33 cellular contexts compared by ENCODE assay signal in genomic region chr2:217366246-217366645, GRCh38.
DNase-seq lines count a peak whose midpoint lies in the region; ATAC-seq and TF ChIP-seq lines count a peak whose summit lies in the region.
"Had no signal": no experiment of that assay in that cellular context is flagged by ENCODE, and none has a peak within 500 bp of the region (broad histone marks: within the 10 kb centered on the region; RNA-seq: fewer than 3 reads in every experiment).

No MANE protein-coding gene starts in this region.

- H3K36me3 ChIP-seq in A673 (ENCODE audit: insufficient read depth, low read length, poor library complexity, severe bottlenecking) (no peaks in the 10 kb centered on the region), SJSA1 (no peaks in the 10 kb centered on the region), esophagus muscularis mucosa (no peaks in the 10 kb centered on the region), MM.1S (replicated peaks; ENCODE audit: insufficient read depth, low read length) (no peaks in the 10 kb centered on the region)
- H3K36me3 ChIP-seq: BE2C, left lung, right atrium auricular region had no signal

- no peak for TF ChIP-seq POLR2A in esophagus muscularis mucosa (IDR thresholded peaks at IDR 0.05; ENCODE audit: low read depth)
- no peak for TF ChIP-seq POLR2A in lower leg skin (IDR thresholded peaks at IDR 0.05)

- CTCF ChIA-PET in A673 (lab: Charles Lee), result no interaction called here
- CTCF ChIA-PET in activated CD8-positive, alpha-beta T cell treated with anti-CD3 and anti-CD28 coated beads for 36 hours (lab: Charles Lee), result no interaction called here

- TF ChIP-seq CTCF in A673 (conservative IDR thresholded peaks at IDR 0.05; ENCODE audit: low read depth, low read length), result no peak
- TF ChIP-seq CTCF in esophagus muscularis mucosa (IDR thresholded peaks at IDR 0.05), result no peak
- no peak for TF ChIP-seq CTCF in lower leg skin (IDR thresholded peaks at IDR 0.05)
- TF ChIP-seq CTCF in activated CD8-positive, alpha-beta T cell treated with anti-CD3 and anti-CD28 coated beads for 36 hours (IDR thresholded peaks at IDR 0.05), result no peak
- no peak for TF ChIP-seq CTCF in MM.1S (IDR thresholded peaks at IDR 0.05; ENCODE audit: low read length)

- no peaks in the 10 kb centered on the region for H3F3A ChIP-seq in MM.1S (ENCODE audit: insufficient read depth, low read length)

- no peak for TF ChIP-seq EP300 in esophagus muscularis mucosa (IDR thresholded peaks at IDR 0.05)

- H3K27me3 Mint-ChIP-seq in activated CD8-positive, alpha-beta T cell treated with anti-CD3 and anti-CD28 coated beads for 36 hours, result no peaks in the 10 kb centered on the region

- no peak overlapping the region for H3K9ac ChIP-seq in MM.1S (ENCODE audit: low read length)

- H3K36me3 Mint-ChIP-seq in activated CD8-positive, alpha-beta T cell treated with anti-CD3 and anti-CD28 coated beads for 36 hours (ENCODE audit: low read depth), result no peaks in the 10 kb centered on the region
- H3K36me3 Mint-ChIP-seq: activated naive CD8-positive, alpha-beta T cell treated with anti-CD3 and anti-CD28 coated beads for 36 hours; CD8-positive, alpha-beta memory T cell had no signal

- no peaks in the 10 kb centered on the region for H3K9me3 Mint-ChIP-seq in activated CD8-positive, alpha-beta T cell treated with anti-CD3 and anti-CD28 coated beads for 36 hours
- H3K9me3 Mint-ChIP-seq: activated CD4-positive, alpha-beta T cell treated with anti-CD3 and anti-CD28 coated beads, Interleukin-2, amount 10 ng/mL, durations not matched to agents 7 days and 5 days; activated naive CD8-positive, alpha-beta T cell treated with anti-CD3 and anti-CD28 coated beads for 36 hours; activated T-cell treated with anti-CD3 and anti-CD28 coated beads, Interleukin-2, amount 50 U/mL, for 4 hours; HFFc6 had no signal

- no peak overlapping the region for H3K4me3 Mint-ChIP-seq in activated CD8-positive, alpha-beta T cell treated with anti-CD3 and anti-CD28 coated beads for 36 hours
- H3K4me3 Mint-ChIP-seq: activated CD4-positive, alpha-beta T cell treated with anti-CD3 and anti-CD28 coated beads, Interleukin-2, amount 10 ng/mL, durations not matched to agents 7 days and 5 days; activated naive CD8-positive, alpha-beta T cell treated with anti-CD3 and anti-CD28 coated beads for 36 hours; activated T-cell treated with anti-CD3 and anti-CD28 coated beads, Interleukin-2, amount 50 U/mL, for 4 hours; CD8-positive, alpha-beta memory T cell; HFFc6 had no signal

- no peak overlapping the region for H3K4me2 ChIP-seq in MM.1S (ENCODE audit: low read depth, low read length)
- H3K4me2 ChIP-seq: smooth muscle cell had no signal

- no peak overlapping the region for H3K27ac Mint-ChIP-seq in activated CD8-positive, alpha-beta T cell treated with anti-CD3 and anti-CD28 coated beads for 36 hours
- H3K27ac Mint-ChIP-seq: activated CD4-positive, alpha-beta T cell treated with anti-CD3 and anti-CD28 coated beads, Interleukin-2, amount 10 ng/mL, durations not matched to agents 7 days and 5 days; activated naive CD8-positive, alpha-beta T cell treated with anti-CD3 and anti-CD28 coated beads for 36 hours; CD8-positive, alpha-beta memory T cell; HFFc6 had no signal

- H3K4me3 ChIP-seq in A673 (ENCODE audit: low read depth, low read length, poor library complexity, severe bottlenecking), result no peak overlapping the region
- H3K4me3 ChIP-seq in SJSA1, result no peak overlapping the region
- H3K4me3 ChIP-seq in esophagus muscularis mucosa, result no peak overlapping the region
- H3K4me3 ChIP-seq in lower leg skin (ENCODE audit: low read depth, poor library complexity, severe bottlenecking), result no peak overlapping the region
- H3K4me3 ChIP-seq in MM.1S (ENCODE audit: low read length), result no peak overlapping the region
- H3K4me3 ChIP-seq: K562, left lung, right atrium auricular region, smooth muscle cell had no signal

- WGBS in esophagus muscularis mucosa, result 62% methylated on average over 2 of the region's 2 CpGs
- WGBS in lower leg skin, 2 donors, result 83 to 86% methylated on average over 2 of the region's 2 CpGs

- POLR2A ChIA-PET in A673 (lab: Charles Lee; ENCODE audit: low non-redundant PET), result no interaction called here
- POLR2A ChIA-PET in activated CD8-positive, alpha-beta T cell treated with anti-CD3 and anti-CD28 coated beads for 36 hours (lab: Charles Lee), result no interaction called here

- H4K20me1 ChIP-seq in MM.1S (ENCODE audit: insufficient read depth, low read length), result no peaks in the 10 kb centered on the region

- H3K4me1 ChIP-seq in A673 (ENCODE audit: insufficient read depth, low read length, poor library complexity, severe bottlenecking), result peaks cover 21% of the 10 kb centered on the region
- H3K4me1 ChIP-seq in SJSA1 (replicated peaks), result peaks cover 39% of the 10 kb centered on the region
- peaks cover 7 to 81% (median 65%) of the 10 kb centered on the region in 4 donors for H3K4me1 ChIP-seq in esophagus muscularis mucosa
- no peaks in the 10 kb centered on the region for H3K4me1 ChIP-seq in MM.1S (ENCODE audit: low read length)

- ATAC-seq in activated CD8-positive, alpha-beta T cell treated with anti-CD3 and anti-CD28 coated beads for 36 hours, result no peak
- ATAC-seq: activated T-cell treated with anti-CD3 and anti-CD28 coated beads, Interleukin-2, amount 50 U/mL, for 4 hours; esophagus mucosa; K562; left lung; stimulated activated naive CD8-positive, alpha-beta T cell treated with anti-CD3 and anti-CD28 coated beads, Interleukin-15, Interleukin-2, amounts not matched to agents 100 U/mL and 50 U/mL, for 24 hours had no signal

- intact Hi-C loops in A673 (cut with micrococcal nuclease; ENCODE audit: unreplicated experiment) (loop anchor here (5.0 kb wide), 1 partner anchor 39 kb away; no protein-coding TSS in a partner anchor), esophagus muscularis mucosa (cut with DNase I) (loop anchor here (10.0 kb wide), 2 partner anchors 149 to 181 kb away; no protein-coding TSS in a partner anchor), lower leg skin (cut with DNase I; ENCODE audit: low total_unique reads) (no loop called here)
- intact Hi-C loops in activated CD8-positive, alpha-beta T cell treated with anti-CD3 and anti-CD28 coated beads for 36 hours (cut with micrococcal nuclease), result no loop called here

- H3K27ac ChIP-seq in A673 (ENCODE audit: low read depth, low read length, poor library complexity, severe bottlenecking), result no peak overlapping the region
- H3K27ac ChIP-seq in SJSA1, result peak overlapping the region; percentile 23; the same call in 1 of the 2 replicates
- H3K27ac ChIP-seq in esophagus muscularis mucosa (replicated peaks in 1 of 4), result peak overlapping the region; percentile 19 to 82 (median 75)
- no peak overlapping the region for H3K27ac ChIP-seq in MM.1S (ENCODE audit: low read length)
- H3K27ac ChIP-seq: left lung, right atrium auricular region had no signal

- H3K9me3 ChIP-seq in A673 (ENCODE audit: low read depth, low read length, poor library complexity, severe bottlenecking), result no peaks in the 10 kb centered on the region
- no peaks in the 10 kb centered on the region for H3K9me3 ChIP-seq in SJSA1 (replicated peaks)
- no peaks in the 10 kb centered on the region for H3K9me3 ChIP-seq in esophagus muscularis mucosa
- no peaks in the 10 kb centered on the region for H3K9me3 ChIP-seq in MM.1S (replicated peaks; ENCODE audit: insufficient read depth, low read length)
- H3K9me3 ChIP-seq: BE2C, left lung, right atrium auricular region had no signal

- H3K4me1 Mint-ChIP-seq in activated CD8-positive, alpha-beta T cell treated with anti-CD3 and anti-CD28 coated beads for 36 hours (ENCODE audit: low read depth), result no peaks in the 10 kb centered on the region
- H3K4me1 Mint-ChIP-seq: activated CD4-positive, alpha-beta T cell treated with anti-CD3 and anti-CD28 coated beads, Interleukin-2, amount 10 ng/mL, durations not matched to agents 7 days and 5 days; activated naive CD8-positive, alpha-beta T cell treated with anti-CD3 and anti-CD28 coated beads for 36 hours; CD8-positive, alpha-beta memory T cell had no signal

- peak; percentile 68 for DNase-seq in A673 (ENCODE audit: low spot score)
- peak; percentile 86 for DNase-seq in NCI-H146 (lab: John Stamatoyannopoulos, UW)
- DNase-seq in SJSA1 (ENCODE audit: low read depth in 1 of 2, low spot score in 2 of 2), result no peak
- no peak for DNase-seq in esophagus muscularis mucosa (ENCODE audit: extremely low spot score)
- DNase-seq in lower leg skin (ENCODE audit: low spot score in 2 of 2), result no peak
- no peak for DNase-seq in activated CD8-positive, alpha-beta T cell treated with anti-CD3 and anti-CD28 coated beads for 36 hours
- DNase-seq in activated T-cell treated with anti-CD3 and anti-CD28 coated beads for 4 hours, result no peak
- no peak for DNase-seq in MM.1S
- DNase-seq: ACHN; activated CD4-positive, alpha-beta T cell treated with anti-CD3 and anti-CD28 coated beads, Interleukin-2, amount 10 ng/mL, durations not matched to agents 7 days and 5 days; activated gamma-delta T cell; activated naive CD8-positive, alpha-beta T cell treated with anti-CD3 and anti-CD28 coated beads for 36 hours; activated T-cell treated with anti-CD3 and anti-CD28 coated beads, Interleukin-2, amount 50 U/mL, for 4 hours; aorta; BE2C; CD8-positive, alpha-beta memory T cell; central memory CD4-positive, alpha-beta T cell; DMS 273 treated with DMSO at 0.1 percent for 48 hours; foreskin fibroblast; GOT3; HFFc6; left lung; NCI-H1105 treated with DMSO at 0.1 percent for 48 hours; NCI-H2107; NCI-H510A; SIG-M5; stimulated activated CD4-positive, alpha-beta T cell treated with anti-CD3 and anti-CD28 coated beads, Interleukin-1b, Interleukin-23, amount 100 ng/mL, for 48 hours; stimulated activated naive CD8-positive, alpha-beta T cell treated with anti-CD3 and anti-CD28 coated beads, Interleukin-15, Interleukin-2, amounts not matched to agents 100 U/mL and 50 U/mL, for 24 hours; T1000 had no signal

- no peaks in the 10 kb centered on the region for H3K9me2 ChIP-seq in MM.1S (replicated peaks; ENCODE audit: insufficient read depth, low read length)

- H3K79me2 ChIP-seq in MM.1S (ENCODE audit: low read length), result no peaks in the 10 kb centered on the region

- no TSS peak for BruUV-seq in A673 (replicated peaks; lab: Mats Ljungman, UMichigan)

- H2AFZ ChIP-seq in MM.1S (ENCODE audit: low read length), result no peak overlapping the region

- H3K27me3 ChIP-seq in A673 (replicated peaks; ENCODE audit: insufficient read depth, low read depth, low read length, poor library complexity), result no peaks in the 10 kb centered on the region
- H3K27me3 ChIP-seq in SJSA1 (replicated peaks), result no peaks in the 10 kb centered on the region
- H3K27me3 ChIP-seq in esophagus muscularis mucosa, result no peaks in the 10 kb centered on the region
- H3K27me3 ChIP-seq in MM.1S (replicated peaks; ENCODE audit: insufficient read depth, low read length), result no peaks in the 10 kb centered on the region
- H3K27me3 ChIP-seq: BE2C, left lung, right atrium auricular region had no signal

Comparison
In these comparisons a context has a peak if more than half of its experiments do, and no peak if none do; other contexts are left out.
1. DNase-seq: peak in A673 (single experiment) and NCI-H146 (single experiment); none in SJSA1 (0 of 2), esophagus muscularis mucosa (single experiment), lower leg skin (0 of 2), activated CD8-positive, alpha-beta T cell treated with anti-CD3 and anti-CD28 coated beads for 36 hours (single experiment), activated T-cell treated with anti-CD3 and anti-CD28 coated beads for 4 hours (single experiment) and MM.1S (single experiment).
2. H3K27ac ChIP-seq: peak in SJSA1 (single experiment) and esophagus muscularis mucosa (4 of 4); none in A673 (single experiment) and MM.1S (single experiment).
3. intact Hi-C loops: an anchor here in A673 (5.0 kb wide) and esophagus muscularis mucosa (10.0 kb wide); none called in lower leg skin and activated CD8-positive, alpha-beta T cell treated with anti-CD3 and anti-CD28 coated beads for 36 hours.